Comparison of ENCODE assay signal across 11 cellular contexts in genomic region chr22:17970205-17970708, GRCh38. TPM values are rescaled to one million over a fixed set of nuclear protein-coding genes. Genes with fewer than 3 reads are reported as not detected.
DNase-seq lines count a peak whose midpoint lies in the region; ATAC-seq and TF ChIP-seq lines count a peak whose summit lies in the region.
"Had no signal": no experiment of that assay in that cellular context is flagged by ENCODE, and none has a peak within 500 bp of the region (broad histone marks: within the 10 kb centered on the region; RNA-seq: fewer than 3 reads in every experiment).

No MANE protein-coding gene starts in this region.

- H3K4me3 Mint-ChIP-seq in stimulated activated effector memory CD8-positive, alpha-beta T cell treated with anti-CD3 and anti-CD28 coated beads, Interleukin-12 subunit alpha, Interleukin-12 subunit beta, amount 100 ng/mL, for 72 hours, result no peak overlapping the region

- BruUV-seq in HCT116 (replicated peaks; lab: Mats Ljungman, UMichigan), result no TSS peak

- peaks cover 48% of the 10 kb centered on the region for H3K4me1 Mint-ChIP-seq in stimulated activated effector memory CD8-positive, alpha-beta T cell treated with anti-CD3 and anti-CD28 coated beads, Interleukin-12 subunit alpha, Interleukin-12 subunit beta, amount 100 ng/mL, for 72 hours

- H3K4me2 ChIP-seq in HCT116 (ENCODE audit: low read length) (peak overlapping the region; percentile 32; the same call in 1 of the 2 replicates), skeletal muscle satellite cell (ENCODE audit: low read length) (peak overlapping the region; percentile 44)

- no peak overlapping the region for H3K27ac Mint-ChIP-seq in stimulated activated effector memory CD8-positive, alpha-beta T cell treated with anti-CD3 and anti-CD28 coated beads, Interleukin-12 subunit alpha, Interleukin-12 subunit beta, amount 100 ng/mL, for 72 hours

- H3K4me3 ChIP-seq in HCT116 (replicated peaks in 1 of 2; ENCODE audit: low read depth in 1 of 2, low read length in 2 of 2) (no peak overlapping the region), skeletal muscle satellite cell (ENCODE audit: low read length) (peak overlapping the region; percentile 20)

- H3K27me3 ChIP-seq in HCT116 (ENCODE audit: insufficient read depth, low read length) (no peaks in the 10 kb centered on the region), skeletal muscle satellite cell (ENCODE audit: control insufficient read depth, insufficient read depth, low read length) (no peaks in the 10 kb centered on the region)

- ATAC-seq in HCT116 (no peak), SK-N-SH treated with all-trans-retinoic acid at 6 μM for 48 hours (peak; percentile 6), GM21367 (IDR thresholded peaks at IDR 0.05; ENCODE audit: unreplicated experiment) (no peak), GM18502 (IDR thresholded peaks at IDR 0.05; ENCODE audit: poor library complexity, unreplicated experiment) (no peak)
- ATAC-seq in stimulated activated effector memory CD8-positive, alpha-beta T cell treated with anti-CD3 and anti-CD28 coated beads, Interleukin-12 subunit alpha, Interleukin-12 subunit beta, amount 100 ng/mL, for 72 hours, result no peak

- intact Hi-C loops in HCT116 (cut with micrococcal nuclease), result no loop called here

- no peaks in the 10 kb centered on the region for H3K9me2 ChIP-seq in HCT116 (ENCODE audit: insufficient read depth)

- no peak overlapping the region for H2AFZ ChIP-seq in HCT116 (ENCODE audit: low read depth, low read length, poor library complexity, severe bottlenecking)

- no peak for TF ChIP-seq RAD21 in HCT116 (IDR thresholded peaks at IDR 0.05; ENCODE audit: low read depth)

- H3K36me3 Mint-ChIP-seq in stimulated activated effector memory CD8-positive, alpha-beta T cell treated with anti-CD3 and anti-CD28 coated beads, Interleukin-12 subunit alpha, Interleukin-12 subunit beta, amount 100 ng/mL, for 72 hours, result peaks cover 9% of the 10 kb centered on the region

- POLR2A ChIA-PET in HCT116 (lab: Charles Lee), result no interaction called here

- H4K20me1 ChIP-seq in HCT116 (ENCODE audit: insufficient read depth), result peaks cover 3% of the 10 kb centered on the region; the same call in 1 of the 2 replicates

- H3K27ac ChIP-seq in HCT116 (ENCODE audit: low read depth, low read length), result no peak overlapping the region

- DNase-seq in HCT116 (ENCODE audit: low read depth, low spot score) (no peak), fibroblast of peridontal ligament (ENCODE audit: extremely low read depth) (peak; percentile 17), HK-2 (ENCODE audit: unreplicated experiment) (no peak)
- DNase-seq in stimulated activated effector memory CD8-positive, alpha-beta T cell treated with anti-CD3 and anti-CD28 coated beads, Interleukin-12 subunit alpha, Interleukin-12 subunit beta, amount 100 ng/mL, for 72 hours (ENCODE audit: low spot score in 2 of 2), result no peak
- DNase-seq: activated CD4-positive, CD25-positive, alpha-beta regulatory T cell; effector memory CD4-positive, alpha-beta T cell; H7 had no signal

- no peak overlapping the region for H3K9ac ChIP-seq in HCT116 (ENCODE audit: low read length)
- H3K9ac ChIP-seq in skeletal muscle satellite cell (ENCODE audit: low read depth, low read length), result peak overlapping the region; percentile 54

- TF ChIP-seq CTCF in HCT116 (IDR thresholded peaks at IDR 0.05 in 2 of 3, conservative IDR thresholded peaks at IDR 0.05 in 1 of 3; ENCODE audit: borderline replicate concordance in 1 of 3, insufficient read depth in 1 of 3, low read depth in 2 of 3, low read length in 2 of 3), result no peak

- RAD21 ChIA-PET in HCT116 (lab: Charles Lee; ENCODE audit: low non-redundant PET in 1 of 2, low total read pairs in 2 of 2, uncharacterized antibody in 2 of 2, unreplicated experiment in 2 of 2), result no interaction called here

- H3K9me3 ChIP-seq in HCT116 (ENCODE audit: control insufficient read depth in 1 of 2, insufficient read depth in 1 of 2, low read depth in 1 of 2, low read length in 2 of 2), result no peaks in the 10 kb centered on the region
- no peaks in the 10 kb centered on the region for H3K9me3 ChIP-seq in skeletal muscle satellite cell (replicated peaks; ENCODE audit: low read length)

- no peaks in the 10 kb centered on the region for H3K9me3 Mint-ChIP-seq in stimulated activated effector memory CD8-positive, alpha-beta T cell treated with anti-CD3 and anti-CD28 coated beads, Interleukin-12 subunit alpha, Interleukin-12 subunit beta, amount 100 ng/mL, for 72 hours

- H3K36me3 ChIP-seq in HCT116 (ENCODE audit: control insufficient read depth in 1 of 2, insufficient read depth in 2 of 2, low read length in 2 of 2) (0 out of 4 replicates have a peak, but pooled peaks cover 0 to 4% of the 10 kb centered on the region in 2 experiments), skeletal muscle satellite cell (ENCODE audit: insufficient read depth, low read length) (no peaks in the 10 kb centered on the region)

- CTCF ChIA-PET in HCT116 (lab: Charles Lee), result no interaction called here

- H3K79me2 ChIP-seq in HCT116 (ENCODE audit: insufficient read depth, low read length), result peaks cover 95% of the 10 kb centered on the region

- peaks cover 37 to 47% of the 10 kb centered on the region in 2 experiments for H3K4me1 ChIP-seq in HCT116 (ENCODE audit: control insufficient read depth in 1 of 2, insufficient read depth in 2 of 2, low read length in 2 of 2)
- peaks cover 39% of the 10 kb centered on the region for H3K4me1 ChIP-seq in skeletal muscle satellite cell (ENCODE audit: control insufficient read depth, insufficient read depth, low read length)

- no peak for TF ChIP-seq POLR2A in HCT116 (IDR thresholded peaks at IDR 0.05; ENCODE audit: borderline replicate concordance, extremely low read depth, insufficient read depth, insufficient read length)

TF ChIP-seq in HCT116, 20 proteins besides CTCF, POLR2A, EP300 and RAD21:
- TF ChIP-seq ZFX (IDR thresholded peaks at IDR 0.05) (no peak), SIN3A (IDR thresholded peaks at IDR 0.05; ENCODE audit: low read depth) (no peak), ELF1 (IDR thresholded peaks at IDR 0.05; ENCODE audit: borderline replicate concordance, low read depth) (no peak), EGR1 (IDR thresholded peaks at IDR 0.05; ENCODE audit: low read depth) (no peak), FOSL1 (IDR thresholded peaks at IDR 0.05; ENCODE audit: low read depth) (no peak), CEBPB (IDR thresholded peaks at IDR 0.05; ENCODE audit: low read depth) (no peak), EZH2 (IDR thresholded peaks at IDR 0.05) (no peak)
- TF ChIP-seq, protein P1, sequence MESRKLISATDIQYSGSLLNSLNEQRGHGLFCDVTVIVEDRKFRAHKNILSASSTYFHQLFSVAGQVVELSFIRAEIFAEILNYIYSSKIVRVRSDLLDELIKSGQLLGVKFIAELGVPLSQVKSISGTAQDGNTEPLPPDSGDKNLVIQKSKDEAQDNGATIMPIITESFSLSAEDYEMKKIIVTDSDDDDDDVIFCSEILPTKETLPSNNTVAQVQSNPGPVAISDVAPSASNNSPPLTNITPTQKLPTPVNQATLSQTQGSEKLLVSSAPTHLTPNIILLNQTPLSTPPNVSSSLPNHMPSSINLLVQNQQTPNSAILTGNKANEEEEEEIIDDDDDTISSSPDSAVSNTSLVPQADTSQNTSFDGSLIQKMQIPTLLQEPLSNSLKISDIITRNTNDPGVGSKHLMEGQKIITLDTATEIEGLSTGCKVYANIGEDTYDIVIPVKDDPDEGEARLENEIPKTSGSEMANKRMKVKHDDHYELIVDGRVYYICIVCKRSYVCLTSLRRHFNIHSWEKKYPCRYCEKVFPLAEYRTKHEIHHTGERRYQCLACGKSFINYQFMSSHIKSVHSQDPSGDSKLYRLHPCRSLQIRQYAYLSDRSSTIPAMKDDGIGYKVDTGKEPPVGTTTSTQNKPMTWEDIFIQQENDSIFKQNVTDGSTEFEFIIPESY (IDR thresholded peaks at IDR 0.05; ENCODE audit: extremely low read depth, insufficient replicate concordance, low read length), result no peak
TF ChIP-seq in HCT116: peak in this region for 0.

TF ChIP-seq in SK-N-SH treated with all-trans-retinoic acid at 6 μM for 48 hours, 23 proteins besides CTCF, POLR2A, EP300 and RAD21:
- TF ChIP-seq ZNF565 (CRISPR knock-in tag; conservative IDR thresholded peaks at IDR 0.05; ENCODE audit: low read depth), result no peak
- TF ChIP-seq ZC3H10 (CRISPR knock-in tag; IDR thresholded peaks at IDR 0.05), result no peak
- no peak for TF ChIP-seq BACH2 (CRISPR knock-in tag; IDR thresholded peaks at IDR 0.05; ENCODE audit: borderline replicate concordance)
- no peak for TF ChIP-seq ARNTL (CRISPR knock-in tag; IDR thresholded peaks at IDR 0.05; ENCODE audit: borderline replicate concordance, low read depth)
- TF ChIP-seq TOX (CRISPR knock-in tag; IDR thresholded peaks at IDR 0.05; ENCODE audit: borderline replicate concordance), result no peak
- no peak for TF ChIP-seq PPARA (CRISPR knock-in tag; IDR thresholded peaks at IDR 0.05; ENCODE audit: borderline replicate concordance)

RNA-seq across cellular contexts. Expression of gene MICAL3, which starts 54.1 kb away (rescaled TPM):
- total RNA-seq in HCT116 (2021; ENCODE audit: unreplicated experiment), result 30.8 TPM
- 12.7 and 14.8 TPM in 2 replicates for polyA plus RNA-seq in HCT116 (2012)
- total RNA-seq in skeletal muscle satellite cell (2012; rRNA removed), result 22.3 and 25.1 TPM in 2 replicates
